30 cellular contexts compared by ENCODE assay signal in the genomic region with DNA sequence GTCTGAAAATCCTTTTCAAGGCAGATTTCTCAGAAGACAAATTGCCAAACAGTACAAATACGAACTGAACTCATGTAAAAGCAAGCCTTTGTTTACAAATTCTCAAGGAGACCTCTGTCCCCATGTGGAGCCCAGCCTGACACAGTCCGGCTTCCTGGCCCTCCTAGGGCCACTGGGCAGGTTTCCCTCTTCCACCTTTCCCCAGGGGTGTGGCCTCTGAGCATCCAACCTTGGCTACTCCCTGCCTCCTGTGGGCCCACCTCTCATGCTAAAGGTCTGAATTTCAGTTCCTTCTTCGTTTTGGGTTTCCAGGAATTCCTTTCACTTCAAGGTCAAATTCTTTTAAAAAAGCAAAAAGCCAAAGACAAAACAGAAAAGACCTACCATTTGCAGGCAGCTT.
"Had no signal": no experiment of that assay in that cellular context is flagged by ENCODE, and none has a peak within 500 bp of the region (broad histone marks: within the 10 kb centered on the region; RNA-seq: fewer than 3 reads in every experiment).

No MANE protein-coding gene starts in this region.

- H3K36me3 ChIP-seq: colonic mucosa, uterus had no signal

- H3K4me1 ChIP-seq: psoas muscle had no signal

- H3K9ac ChIP-seq: parathyroid adenoma had no signal

- DNase-seq: activated B cell treated with CpG ODN at 0.5 μM for 24 hours; activated CD4-positive, alpha-beta T cell treated with anti-CD3 and anti-CD28 coated beads for 36 hours; activated CD8-positive, alpha-beta memory T cell treated with anti-CD3 and anti-CD28 coated beads, Interleukin-2, amount 10 ng/mL, durations not matched to agents 7 days and 5 days; activated CD8-positive, alpha-beta T cell treated with anti-CD3 and anti-CD28 coated beads, Interleukin-2, amount 10 ng/mL, durations not matched to agents 7 days and 5 days; activated effector memory CD4-positive, alpha-beta T cell treated with Interleukin-2 at 50 U/mL for 16 hours; activated naive CD4-positive, alpha-beta T cell treated with Interleukin-2 at 50 U/mL for 16 hours; activated T-cell treated with anti-CD3 and anti-CD28 coated beads, Interleukin-2, amount 50 U/mL, for 48 hours; adrenal gland; aorta; cerebellar nuclear complex; colonic mucosa; effector memory CD4-positive, alpha-beta T cell; head of caudate nucleus; hippocampal formation; left cardiac atrium; naive thymus-derived CD8-positive, alpha-beta T cell; nucleus accumbens; psoas muscle; stimulated activated CD4-positive, alpha-beta T cell treated with anti-CD3 and anti-CD28 coated beads, Interleukin-1b, Interleukin-23, amount 100 ng/mL, for 48 hours; stimulated activated CD4-positive, alpha-beta T cell treated with anti-CD3 and anti-CD28 coated beads, Interleukin-4, amount 100 ng/mL, for 4 hours; stimulated activated CD8-positive, alpha-beta memory T cell treated with anti-CD3 and anti-CD28 coated beads, Interleukin-4, amount 100 ng/mL, for 48 hours; stimulated activated naive CD4-positive, alpha-beta T cell treated with Interleukin-2 at 50 U/mL for 16 hours; T-helper 2 cell; uterus had no signal

- H2AFZ ChIP-seq: parathyroid adenoma had no signal

- H3K4me3 ChIP-seq: adrenal gland, cardiac muscle cell, colonic mucosa, psoas muscle, smooth muscle cell, thoracic aorta, uterus had no signal

- H3K27ac ChIP-seq: adrenal gland, cardiac muscle cell, colonic mucosa, parathyroid adenoma, psoas muscle, thoracic aorta, uterus had no signal

- H3K4me2 ChIP-seq: smooth muscle cell had no signal

- ATAC-seq: activated CD4-positive, alpha-beta T cell treated with anti-CD3 and anti-CD28 coated beads for 36 hours; activated CD8-positive, alpha-beta memory T cell treated with anti-CD3 and anti-CD28 coated beads, Interleukin-2, amount 10 ng/mL, durations not matched to agents 7 days and 5 days; activated CD8-positive, alpha-beta T cell treated with anti-CD3 and anti-CD28 coated beads, Interleukin-2, amount 10 ng/mL, durations not matched to agents 7 days and 5 days; left cardiac atrium; naive thymus-derived CD8-positive, alpha-beta T cell; psoas muscle had no signal

- H3K9me3 ChIP-seq: adrenal gland, colonic mucosa, psoas muscle, thoracic aorta, uterus had no signal

- H3K27me3 ChIP-seq: adrenal gland, cardiac muscle cell, colonic mucosa, uterus had no signal

- FAIRE-seq: endothelial cell of umbilical vein, keratinocyte had no signal
